22 cellular contexts compared by ENCODE assay signal in genomic region chrX:108285361-108285760, GRCh38.
"Had no signal": no experiment of that assay in that cellular context is flagged by ENCODE, and none has a peak within 500 bp of the region (broad histone marks: within the 10 kb centered on the region; RNA-seq: fewer than 3 reads in every experiment).

No MANE protein-coding gene starts in this region.

- H3K9me3 ChIP-seq: esophagus squamous epithelium, lower lobe of right lung, right lobe of liver, uterus had no signal

- H3K4me1 ChIP-seq: breast epithelium, esophagus squamous epithelium, lower lobe of right lung, right lobe of liver, uterus had no signal

- ATAC-seq: activated T-cell treated with anti-CD3 and anti-CD28 coated beads, Interleukin-2, amount 50 U/mL, for 4 hours; lower lobe of right lung; stimulated activated effector memory CD8-positive, alpha-beta T cell treated with anti-CD3 and anti-CD28 coated beads, Interleukin-12 subunit alpha, Interleukin-12 subunit beta, amount 100 ng/mL, for 72 hours; stimulated activated naive CD8-positive, alpha-beta T cell treated with anti-CD3 and anti-CD28 coated beads, Interleukin-15, amount 100 ng/mL, for 72 hours; WTC11 had no signal

- H3K27me3 ChIP-seq: esophagus squamous epithelium, right lobe of liver, uterus had no signal

- H3K36me3 ChIP-seq: breast epithelium, esophagus squamous epithelium, lower lobe of right lung, right lobe of liver, uterus had no signal

- H3K27ac ChIP-seq: breast epithelium, coronary artery, lower lobe of right lung, right lobe of liver, skin epidermis had no signal

- FAIRE-seq: kidney had no signal

- H3K4me3 ChIP-seq: breast epithelium, coronary artery, esophagus squamous epithelium, lower lobe of right lung, right lobe of liver, skin epidermis, uterus had no signal

- DNase-seq: activated CD8-positive, alpha-beta memory T cell treated with anti-CD3 and anti-CD28 coated beads for 24 hours; activated CD8-positive, alpha-beta memory T cell treated with anti-CD3 and anti-CD28 coated beads, Interleukin-2, amount 50 U/mL, for 4 hours; activated naive CD4-positive, alpha-beta T cell treated with Interleukin-2 at 50 U/mL for 16 hours; activated naive CD8-positive, alpha-beta T cell treated with anti-CD3 and anti-CD28 coated beads for 36 hours; activated T-cell treated with anti-CD3 and anti-CD28 coated beads, Interleukin-2, amount 50 U/mL, for 4 hours; cerebellar nuclear complex; esophagus squamous epithelium; kidney; lower lobe of right lung; naive B cell; occipital lobe; right lobe of liver; stimulated activated CD4-positive, alpha-beta T cell treated with anti-CD3 and anti-CD28 coated beads, Interleukin-1b, Interleukin-23, amount 100 ng/mL, for 48 hours; stimulated activated naive CD8-positive, alpha-beta T cell treated with anti-CD3 and anti-CD28 coated beads, Interleukin-15, amount 100 ng/mL, for 72 hours; T-helper 9 cell; trophoblast cell; uterus had no signal
